8 cellular contexts compared by ENCODE assay signal in the genomic region with DNA sequence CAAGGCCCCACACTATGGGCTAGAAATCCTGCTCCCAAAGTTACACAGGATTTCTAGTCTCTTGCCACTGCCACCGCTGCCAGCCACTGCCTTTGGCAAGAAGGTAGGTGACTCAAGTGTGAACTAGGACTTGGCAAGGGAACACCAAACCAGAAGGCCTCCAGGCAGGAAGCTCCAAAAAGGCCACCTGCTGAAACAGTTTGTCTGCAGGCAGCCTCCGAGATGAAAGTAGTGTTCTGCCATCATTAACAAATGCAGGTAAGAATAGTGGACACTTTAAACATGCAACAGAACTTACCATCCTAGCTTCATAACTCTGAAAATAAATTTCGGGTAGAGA. TPM values are rescaled to one million over a fixed set of nuclear protein-coding genes. Genes with fewer than 3 reads are reported as not detected.
DNase-seq lines count a peak whose midpoint lies in the region; ATAC-seq and TF ChIP-seq lines count a peak whose summit lies in the region.

No MANE protein-coding gene starts in this region.

- H3K9me3 Mint-ChIP-seq in activated T-cell treated with anti-CD3 and anti-CD28 coated beads, Interleukin-2, amount 50 U/mL, for 24 hours = no peaks in the 10 kb centered on the region

- no peaks in the 10 kb centered on the region for H3K27me3 Mint-ChIP-seq in activated T-cell treated with anti-CD3 and anti-CD28 coated beads, Interleukin-2, amount 50 U/mL, for 24 hours

- no peak for ATAC-seq in HG03095 (IDR thresholded peaks at IDR 0.05; ENCODE audit: unreplicated experiment)
- no peak for ATAC-seq in GM21360 (IDR thresholded peaks at IDR 0.05; ENCODE audit: unreplicated experiment)

- H3K9me3 ChIP-seq in thyroid gland = no peaks in the 10 kb centered on the region

- DNase-seq in activated CD8-positive, alpha-beta memory T cell treated with anti-CD3 and anti-CD28 coated beads for 24 hours = peak; percentile 71
- DNase-seq in activated CD8-positive, alpha-beta memory T cell treated with anti-CD3 and anti-CD28 coated beads, Interleukin-2, amount 50 U/mL, for 48 hours = no peak
- peak; percentile 61 for DNase-seq in activated T-cell treated with anti-CD3 and anti-CD28 coated beads, Interleukin-2, amount 50 U/mL, for 24 hours
- DNase-seq in hippocampal formation (lab: John Stamatoyannopoulos, UW) = peak; percentile 26 to 68
- DNase-seq in thyroid gland = peak; percentile 57 to 74
- no peak for DNase-seq in NOMO-1 treated with DMSO at 0.1 percent for 48 hours (lab: John Stamatoyannopoulos, UW; ENCODE audit: unreplicated experiment)

- no peak for TF ChIP-seq POLR2A in thyroid gland (IDR thresholded peaks at IDR 0.05)

- H3K36me3 ChIP-seq in thyroid gland = no peaks in the 10 kb centered on the region

- peak overlapping the region; percentile 96 for H3K4me3 Mint-ChIP-seq in activated T-cell treated with anti-CD3 and anti-CD28 coated beads, Interleukin-2, amount 50 U/mL, for 24 hours

- H3K4me1 Mint-ChIP-seq in activated T-cell treated with anti-CD3 and anti-CD28 coated beads, Interleukin-2, amount 50 U/mL, for 24 hours (ENCODE audit: low read depth) = peaks cover 79% of the 10 kb centered on the region

- WGBS in thyroid gland, 2 donors = 39 to 62% methylated on average over 3 of the region's 3 CpGs

- no peaks in the 10 kb centered on the region for H3K27me3 ChIP-seq in thyroid gland

- H3K27ac ChIP-seq in thyroid gland = peak overlapping the region in 2 of 3 donors; percentile 31 to 63

- peaks cover 11 to 21% of the 10 kb centered on the region in 2 donors for H3K4me1 ChIP-seq in thyroid gland

- H3K4me3 ChIP-seq in thyroid gland (replicated peaks in 1 of 3) = no peak overlapping the region

- peak overlapping the region; percentile 97 for H3K27ac Mint-ChIP-seq in activated T-cell treated with anti-CD3 and anti-CD28 coated beads, Interleukin-2, amount 50 U/mL, for 24 hours

- intact Hi-C loops in thyroid gland (cut with DNase I) = no loop called here

- peaks cover 60% of the 10 kb centered on the region for H3K36me3 Mint-ChIP-seq in activated T-cell treated with anti-CD3 and anti-CD28 coated beads, Interleukin-2, amount 50 U/mL, for 24 hours (ENCODE audit: low read depth)

- no peak for TF ChIP-seq CTCF in thyroid gland (IDR thresholded peaks at IDR 0.05)

RNA-seq across cellular contexts. Expression of a gene that starts 3.9 kb away (rescaled TPM):
- total RNA-seq in thyroid gland = 10 to 100 TPM; 11.0 to 25.8 (median 23.9) TPM

Comparison
In these comparisons a context has a peak if more than half of its experiments do, and no peak if none do; other contexts are left out.
1. DNase-seq: peak in activated CD8-positive, alpha-beta memory T cell treated with anti-CD3 and anti-CD28 coated beads for 24 hours (single experiment), activated T-cell treated with anti-CD3 and anti-CD28 coated beads, Interleukin-2, amount 50 U/mL, for 24 hours (single experiment), hippocampal formation (2 of 2) and thyroid gland (2 of 2); none in activated CD8-positive, alpha-beta memory T cell treated with anti-CD3 and anti-CD28 coated beads, Interleukin-2, amount 50 U/mL, for 48 hours (single experiment) and NOMO-1 treated with DMSO at 0.1 percent for 48 hours (single experiment).